In the genomic region with DNA sequence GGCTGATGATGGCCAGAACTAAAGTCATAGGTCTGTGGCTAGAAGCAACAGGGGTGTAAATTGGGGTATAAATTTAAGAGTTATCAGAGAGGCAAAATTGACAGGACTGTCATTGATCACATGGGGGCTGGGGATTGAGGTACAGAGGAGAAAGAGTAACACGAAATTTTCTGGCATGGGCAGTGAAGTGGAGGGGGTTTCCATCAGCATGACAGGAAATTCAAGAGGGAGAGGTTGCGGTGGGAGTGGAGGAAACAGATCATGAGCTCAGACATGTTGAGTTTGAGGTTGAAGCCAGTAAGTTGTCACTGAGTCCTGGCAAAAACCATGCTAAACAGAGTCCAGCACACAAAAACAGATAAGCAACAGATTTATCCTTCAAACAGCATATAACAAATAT, we compare ENCODE assay signal across 10 cellular contexts.
DNase-seq lines count a peak whose midpoint lies in the region; ATAC-seq, FAIRE-seq and TF ChIP-seq lines count a peak whose summit lies in the region.
"Had no signal": no experiment of that assay in that cellular context is flagged by ENCODE, and none has a peak within 500 bp of the region (broad histone marks: within the 10 kb centered on the region; RNA-seq: fewer than 3 reads in every experiment).

No MANE protein-coding gene starts in this region.

- WGBS in pancreas, 2 donors, result 62 to 65% methylated on average over 2 of the region's 2 CpGs

- no peak overlapping the region for H3K4me3 Mint-ChIP-seq in CD14-positive monocyte

- FAIRE-seq in pancreas (lab: Jason Lieb, UNC), result no peak

- H3K9me3 ChIP-seq in pancreas, result no peaks in the 10 kb centered on the region
- H3K9me3 ChIP-seq: suprapubic skin had no signal

- peaks cover 0 to 3% (median 0%) of the 10 kb centered on the region in 7 donors for H3K9me3 Mint-ChIP-seq in CD14-positive monocyte

- peak; percentile 8 to 26 (median 10) for DNase-seq in stimulated activated CD4-positive, alpha-beta T cell treated with anti-CD3 and anti-CD28 coated beads, Interleukin-12 subunit alpha, Interleukin-12 subunit beta, amount 100 ng/mL, for 48 hours (ENCODE audit: low read depth in 2 of 3, low spot score in 1 of 3)
- no peak for DNase-seq in stimulated activated CD4-positive, alpha-beta T cell treated with anti-CD3 and anti-CD28 coated beads, Interleukin-4, amount 100 ng/mL, for 1 hour
- DNase-seq in cardiac fibroblast (ENCODE audit: low read depth in 2 of 2) (peak; percentile 26 to 30), CD14-positive monocyte (ENCODE audit: low spot score) (no peak), GM19238 (ENCODE audit: insufficient read length, low spot score) (no peak), pancreas (no peak)
- DNase-seq: NCI-H774 had no signal

- no peak overlapping the region for H3K27ac ChIP-seq in pancreas
- H3K27ac ChIP-seq: suprapubic skin had no signal

- H3K36me3 Mint-ChIP-seq in CD14-positive monocyte, result no peaks in the 10 kb centered on the region

- no peaks in the 10 kb centered on the region for H3K27me3 ChIP-seq in pancreas
- H3K27me3 ChIP-seq: suprapubic skin had no signal

- H3K27me3 Mint-ChIP-seq in CD14-positive monocyte (ENCODE audit: low read depth in 3 of 3), result peaks cover 7 to 11% (median 9%) of the 10 kb centered on the region in 3 donors

- ATAC-seq in HG03565 (IDR thresholded peaks at IDR 0.05; ENCODE audit: unreplicated experiment) (peak; percentile 57), GM19455 (IDR thresholded peaks at IDR 0.05; ENCODE audit: unreplicated experiment) (no peak), pancreas (no peak)

- H3K4me1 ChIP-seq in pancreas, result peaks cover 23 to 31% (median 29%) of the 10 kb centered on the region in 3 donors

- TF ChIP-seq CTCF in cardiac fibroblast (IDR thresholded peaks at IDR 0.05; ENCODE audit: low read depth, low read length) (no peak), CD14-positive monocyte (IDR thresholded peaks at IDR 0.05) (no peak), pancreas (IDR thresholded peaks at IDR 0.05) (no peak)

- H3K4me1 Mint-ChIP-seq in CD14-positive monocyte, result peaks cover 6% of the 10 kb centered on the region

- intact Hi-C loops in CD14-positive monocyte (cut with micrococcal nuclease), result no loop called here
- intact Hi-C loops in pancreas (cut with DNase I), result no loop called here

- H3K4me3 ChIP-seq in cardiac fibroblast (replicated peaks in 1 of 2; ENCODE audit: low read depth in 2 of 2, low read length in 2 of 2) (no peak overlapping the region), pancreas (no peak overlapping the region)
- H3K4me3 ChIP-seq: suprapubic skin had no signal

- no peak overlapping the region for H3K27ac Mint-ChIP-seq in CD14-positive monocyte

- no peaks in the 10 kb centered on the region for H3K36me3 ChIP-seq in pancreas
- H3K36me3 ChIP-seq: suprapubic skin had no signal

Comparison
In these comparisons a context has a peak if more than half of its experiments do, and no peak if none do; other contexts are left out.
1. DNase-seq: peak in stimulated activated CD4-positive, alpha-beta T cell treated with anti-CD3 and anti-CD28 coated beads, Interleukin-12 subunit alpha, Interleukin-12 subunit beta, amount 100 ng/mL, for 48 hours (3 of 3) and cardiac fibroblast (2 of 2); none in stimulated activated CD4-positive, alpha-beta T cell treated with anti-CD3 and anti-CD28 coated beads, Interleukin-4, amount 100 ng/mL, for 1 hour (single experiment), CD14-positive monocyte (single experiment), GM19238 (single experiment) and pancreas (0 of 6).